ENCODE assay signal across 1 cellular context in the genomic region with DNA sequence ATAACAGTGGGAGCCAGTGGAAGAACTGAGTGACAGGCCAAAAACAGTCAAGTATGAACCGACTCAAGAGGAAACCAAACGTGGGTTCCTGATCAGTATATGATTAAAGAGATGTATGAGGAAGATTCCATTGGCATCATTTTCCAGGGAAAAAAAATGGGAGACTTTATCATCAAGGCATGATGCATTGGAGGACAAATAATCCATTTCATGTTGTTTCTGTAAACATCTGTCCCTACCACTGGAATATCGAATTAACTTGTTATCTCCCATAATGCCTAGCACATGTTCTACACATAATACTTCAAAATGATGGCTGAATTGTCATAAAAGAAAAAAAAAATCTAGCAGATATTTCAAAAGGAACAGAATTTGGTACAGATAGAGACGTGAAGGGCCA.
TF ChIP-seq lines count a peak whose summit lies in the region.

No MANE protein-coding gene starts in this region.

TF ChIP-seq in SK-N-SH treated with all-trans-retinoic acid at 6 μM for 48 hours, 23 proteins besides CTCF, POLR2A, EP300 and RAD21:
- TF ChIP-seq, protein P1, sequence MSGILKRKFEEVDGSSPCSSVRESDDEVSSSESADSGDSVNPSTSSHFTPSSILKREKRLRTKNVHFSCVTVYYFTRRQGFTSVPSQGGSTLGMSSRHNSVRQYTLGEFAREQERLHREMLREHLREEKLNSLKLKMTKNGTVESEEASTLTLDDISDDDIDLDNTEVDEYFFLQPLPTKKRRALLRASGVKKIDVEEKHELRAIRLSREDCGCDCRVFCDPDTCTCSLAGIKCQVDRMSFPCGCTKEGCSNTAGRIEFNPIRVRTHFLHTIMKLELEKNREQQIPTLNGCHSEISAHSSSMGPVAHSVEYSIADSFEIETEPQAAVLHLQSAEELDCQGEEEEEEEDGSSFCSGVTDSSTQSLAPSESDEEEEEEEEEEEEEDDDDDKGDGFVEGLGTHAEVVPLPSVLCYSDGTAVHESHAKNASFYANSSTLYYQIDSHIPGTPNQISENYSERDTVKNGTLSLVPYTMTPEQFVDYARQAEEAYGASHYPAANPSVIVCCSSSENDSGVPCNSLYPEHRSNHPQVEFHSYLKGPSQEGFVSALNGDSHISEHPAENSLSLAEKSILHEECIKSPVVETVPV (CRISPR knock-in tag; IDR thresholded peaks at IDR 0.05), result no peak
- TF ChIP-seq ZNF70 (CRISPR knock-in tag; IDR thresholded peaks at IDR 0.05), result peak; percentile 67; the same call in 1 of the 2 replicates
